ENCODE assay signal across 26 cellular contexts in genomic region chr1:46529031-46529630, GRCh38. TPM values are rescaled to one million over a fixed set of nuclear protein-coding genes. Genes with fewer than 3 reads are reported as not detected.
DNase-seq lines count a peak whose midpoint lies in the region; ATAC-seq, FAIRE-seq and TF ChIP-seq lines count a peak whose summit lies in the region.
"Had no signal": no experiment of that assay in that cellular context is flagged by ENCODE, and none has a peak within 500 bp of the region (broad histone marks: within the 10 kb centered on the region; RNA-seq: fewer than 3 reads in every experiment).

No MANE protein-coding gene starts in this region.

- peaks cover 11% of the 10 kb centered on the region for H3K4me1 ChIP-seq in CD4-positive, CD25-positive, alpha-beta regulatory T cell (ENCODE audit: control insufficient read depth, insufficient read depth, low read length, poor library complexity, severe bottlenecking)
- no peaks in the 10 kb centered on the region for H3K4me1 ChIP-seq in RWPE2 (ENCODE audit: insufficient read depth, poor library complexity, severe bottlenecking)
- H3K4me1 ChIP-seq: upper lobe of right lung had no signal

- H3K36me3 Mint-ChIP-seq in CD4-positive, CD25-positive, alpha-beta regulatory T cell, result no peaks in the 10 kb centered on the region
- H3K36me3 Mint-ChIP-seq: CD8-positive, alpha-beta memory T cell had no signal

- no peaks in the 10 kb centered on the region for H3K9me3 Mint-ChIP-seq in CD4-positive, CD25-positive, alpha-beta regulatory T cell

- peaks cover 6 to 20% (median 15%) of the 10 kb centered on the region in 4 donors for H3K4me1 Mint-ChIP-seq in CD4-positive, CD25-positive, alpha-beta regulatory T cell

- H3K36me3 ChIP-seq in CD4-positive, CD25-positive, alpha-beta regulatory T cell (ENCODE audit: control insufficient read depth, insufficient read depth, low read length), result no peaks in the 10 kb centered on the region
- H3K36me3 ChIP-seq in RWPE2 (ENCODE audit: low read depth) (no peaks in the 10 kb centered on the region), bronchial epithelial cell (ENCODE audit: control insufficient read depth, insufficient read depth, low read length) (no peaks in the 10 kb centered on the region)
- H3K36me3 ChIP-seq: neutrophil, prostate gland, upper lobe of right lung had no signal

- FAIRE-seq in bronchial epithelial cell (lab: Jason Lieb, UNC), result no peak
- FAIRE-seq: HepG2, kidney had no signal

- no peaks in the 10 kb centered on the region for H3K9me3 ChIP-seq in CD4-positive, CD25-positive, alpha-beta regulatory T cell (ENCODE audit: control insufficient read depth in 2 of 2, low read length in 2 of 2)
- no peaks in the 10 kb centered on the region for H3K9me3 ChIP-seq in RWPE2 (ENCODE audit: severe bottlenecking)
- H3K9me3 ChIP-seq: neutrophil, prostate gland, upper lobe of right lung had no signal

- peaks cover 10% of the 10 kb centered on the region for H3K27me3 Mint-ChIP-seq in CD4-positive, CD25-positive, alpha-beta regulatory T cell

- DNase-seq in activated CD4-positive, CD25-positive, alpha-beta regulatory T cell treated with anti-CD3 and anti-CD28 coated beads, Interleukin-2, amount 50 U/mL, for 72 hours, result no peak
- peak in 1 of 3 donors; percentile 72 for DNase-seq in CD4-positive, CD25-positive, alpha-beta regulatory T cell
- DNase-seq in RWPE2 (ENCODE audit: low spot score) (no peak), bronchial epithelial cell (ENCODE audit: low read depth) (peak; percentile 79), NCI-H2171 (lab: John Stamatoyannopoulos, UW) (no peak), NCI-H69 (lab: John Stamatoyannopoulos, UW) (no peak), RWPE1 (ENCODE audit: low spot score) (no peak)
- DNase-seq: CD8-positive, alpha-beta memory T cell; GDM1; glutamatergic neuron; kidney; NCI-H1105; NCI-H1930; NCI-H226; upper lobe of right lung had no signal

- POLR2A ChIA-PET in RWPE1 (lab: Yijun Ruan, JAX; ENCODE audit: low non-redundant PET), result no interaction called here

- peak overlapping the region; percentile 41 to 89 (median 74) for H3K27ac Mint-ChIP-seq in CD4-positive, CD25-positive, alpha-beta regulatory T cell

- H3K27me3 ChIP-seq in CD4-positive, CD25-positive, alpha-beta regulatory T cell (ENCODE audit: control insufficient read depth, insufficient read depth, low read length), result no peaks in the 10 kb centered on the region
- H3K27me3 ChIP-seq in RWPE2 (ENCODE audit: insufficient read depth, poor library complexity, severe bottlenecking), result no peaks in the 10 kb centered on the region
- no peaks in the 10 kb centered on the region for H3K27me3 ChIP-seq in bronchial epithelial cell (ENCODE audit: control insufficient read depth, insufficient read depth, low read length)

- CTCF ChIA-PET in RWPE1 (lab: Yijun Ruan, JAX), result interaction anchor here (0.7 to 2.6 kb wide), 8 partner anchors 19 to 196 kb away, joined by 3 to 20 read pairs (median 4); no protein-coding TSS in a partner anchor

- H3K27ac ChIP-seq in CD4-positive, CD25-positive, alpha-beta regulatory T cell (ENCODE audit: insufficient read depth, low read length, poor library complexity, severe bottlenecking), result no peak overlapping the region
- no peak overlapping the region for H3K27ac ChIP-seq in RWPE2 (ENCODE audit: poor library complexity, severe bottlenecking)
- no peak overlapping the region for H3K27ac ChIP-seq in RWPE1
- H3K27ac ChIP-seq: HL-60, neutrophil, prostate gland, SK-N-MC, upper lobe of right lung had no signal

- H3K4me3 Mint-ChIP-seq in CD4-positive, CD25-positive, alpha-beta regulatory T cell, result peak overlapping the region in 3 of 4 donors; percentile 10 to 58 (median 55)

- no peak for TF ChIP-seq CTCF in RWPE2 (IDR thresholded peaks at IDR 0.05; ENCODE audit: poor library complexity, severe bottlenecking)
- TF ChIP-seq CTCF in bronchial epithelial cell (IDR thresholded peaks at IDR 0.05; ENCODE audit: insufficient read depth, low read length, severe bottlenecking), result no peak
- no peak for TF ChIP-seq CTCF in RWPE1 (conservative IDR thresholded peaks at IDR 0.05; ENCODE audit: low read depth)

- H3K4me3 ChIP-seq in CD4-positive, CD25-positive, alpha-beta regulatory T cell (ENCODE audit: low read depth, low read length), result no peak overlapping the region
- H3K4me3 ChIP-seq in RWPE2 (ENCODE audit: severe bottlenecking) (no peak overlapping the region), bronchial epithelial cell (ENCODE audit: low read depth, low read length) (no peak overlapping the region)
- H3K4me3 ChIP-seq: lung, prostate gland, SK-N-MC, upper lobe of right lung had no signal

- ATAC-seq in activated CD4-positive, CD25-positive, alpha-beta regulatory T cell treated with anti-CD3 and anti-CD28 coated beads, Interleukin-2, amount 50 U/mL, for 24 hours, result peak; percentile 46 to 56
- peak in 1 of 2 donors; percentile 24 for ATAC-seq in CD4-positive, CD25-positive, alpha-beta regulatory T cell (ENCODE audit: low read depth in 2 of 2)
- peak; percentile 24; the same call in 1 of the 3 replicates for ATAC-seq in RWPE2 (ENCODE audit: low read depth)
- ATAC-seq: HepG2, upper lobe of right lung had no signal

RNA-seq across cellular contexts. Expression of gene KNCN, which starts 22.3 kb away (rescaled TPM):
- total RNA-seq in CD4-positive, CD25-positive, alpha-beta regulatory T cell, result not detected
- not detected for polyA plus RNA-seq in CD4-positive, CD25-positive, alpha-beta regulatory T cell
- total RNA-seq in bronchial epithelial cell, result not detected in 2 replicates
- total RNA-seq: A172; CD8-positive, alpha-beta memory T cell; chondrocyte; HepG2; kidney; prostate gland; subcutaneous adipose tissue; T-helper 2 cell treated with Interferon-gamma antibody and Interleukin-4, amounts not matched to agents 100 ng/mL and 5 ng/mL, for 36 hours; upper lobe of right lung had no signal
- polyA plus RNA-seq: CD8-positive, alpha-beta memory T cell; HepG2 had no signal

RNA-seq across cellular contexts. Expression of gene DMBX1, which starts 39.5 kb away (rescaled TPM):
- not detected for total RNA-seq in CD4-positive, CD25-positive, alpha-beta regulatory T cell
- polyA plus RNA-seq in CD4-positive, CD25-positive, alpha-beta regulatory T cell, result not detected
- not detected in 2 replicates for total RNA-seq in bronchial epithelial cell
- total RNA-seq: CD8-positive, alpha-beta memory T cell; chondrocyte; HepG2; kidney; prostate gland; subcutaneous adipose tissue; upper lobe of right lung had no signal
- polyA plus RNA-seq: CD8-positive, alpha-beta memory T cell; HepG2 had no signal
